1 cellular context compared by ENCODE assay signal in genomic region chr3:64163755-64164148, GRCh38.
TF ChIP-seq lines count a peak whose summit lies in the region.

No MANE protein-coding gene starts in this region.

TF ChIP-seq in HEK293, 187 proteins besides CTCF, POLR2A, EP300 and RAD21 (continued from another document):
- TF ChIP-seq ZNF248 (tag by site-specific recombination; IDR thresholded peaks at IDR 0.05) (no peak), ZNF335 (tag by site-specific recombination; conservative IDR thresholded peaks at IDR 0.05) (0 out of 2 replicates have a peak, but pooled peaks have one; percentile 22), ZNF157 (tag by site-specific recombination; IDR thresholded peaks at IDR 0.05) (no peak), ZXDB (tag by site-specific recombination; IDR thresholded peaks at IDR 0.05) (peak; percentile 54), ZNF324 (tag by site-specific recombination; IDR thresholded peaks at IDR 0.05) (peak; percentile 79), ZNF701 (tag by site-specific recombination; IDR thresholded peaks at IDR 0.05) (no peak), ZSCAN23 (tag by site-specific recombination; IDR thresholded peaks at IDR 0.05) (0 out of 2 replicates have a peak, but pooled peaks have one; percentile 61), ZNF510 (tag by site-specific recombination; IDR thresholded peaks at IDR 0.05; ENCODE audit: insufficient replicate concordance) (no peak)
- TF ChIP-seq, protein P1, sequence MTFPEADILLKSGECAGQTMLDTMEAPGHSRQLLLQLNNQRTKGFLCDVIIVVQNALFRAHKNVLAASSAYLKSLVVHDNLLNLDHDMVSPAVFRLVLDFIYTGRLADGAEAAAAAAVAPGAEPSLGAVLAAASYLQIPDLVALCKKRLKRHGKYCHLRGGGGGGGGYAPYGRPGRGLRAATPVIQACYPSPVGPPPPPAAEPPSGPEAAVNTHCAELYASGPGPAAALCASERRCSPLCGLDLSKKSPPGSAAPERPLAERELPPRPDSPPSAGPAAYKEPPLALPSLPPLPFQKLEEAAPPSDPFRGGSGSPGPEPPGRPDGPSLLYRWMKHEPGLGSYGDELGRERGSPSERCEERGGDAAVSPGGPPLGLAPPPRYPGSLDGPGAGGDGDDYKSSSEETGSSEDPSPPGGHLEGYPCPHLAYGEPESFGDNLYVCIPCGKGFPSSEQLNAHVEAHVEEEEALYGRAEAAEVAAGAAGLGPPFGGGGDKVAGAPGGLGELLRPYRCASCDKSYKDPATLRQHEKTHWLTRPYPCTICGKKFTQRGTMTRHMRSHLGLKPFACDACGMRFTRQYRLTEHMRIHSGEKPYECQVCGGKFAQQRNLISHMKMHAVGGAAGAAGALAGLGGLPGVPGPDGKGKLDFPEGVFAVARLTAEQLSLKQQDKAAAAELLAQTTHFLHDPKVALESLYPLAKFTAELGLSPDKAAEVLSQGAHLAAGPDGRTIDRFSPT (tag by site-specific recombination; IDR thresholded peaks at IDR 0.05), result no peak
- TF ChIP-seq, protein P2, sequence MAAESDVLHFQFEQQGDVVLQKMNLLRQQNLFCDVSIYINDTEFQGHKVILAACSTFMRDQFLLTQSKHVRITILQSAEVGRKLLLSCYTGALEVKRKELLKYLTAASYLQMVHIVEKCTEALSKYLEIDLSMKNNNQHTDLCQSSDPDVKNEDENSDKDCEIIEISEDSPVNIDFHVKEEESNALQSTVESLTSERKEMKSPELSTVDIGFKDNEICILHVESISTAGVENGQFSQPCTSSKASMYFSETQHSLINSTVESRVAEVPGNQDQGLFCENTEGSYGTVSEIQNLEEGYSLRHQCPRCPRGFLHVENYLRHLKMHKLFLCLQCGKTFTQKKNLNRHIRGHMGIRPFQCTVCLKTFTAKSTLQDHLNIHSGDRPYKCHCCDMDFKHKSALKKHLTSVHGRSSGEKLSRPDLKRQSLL (tag by site-specific recombination; IDR thresholded peaks at IDR 0.05), result no peak
- TF ChIP-seq, protein P3, sequence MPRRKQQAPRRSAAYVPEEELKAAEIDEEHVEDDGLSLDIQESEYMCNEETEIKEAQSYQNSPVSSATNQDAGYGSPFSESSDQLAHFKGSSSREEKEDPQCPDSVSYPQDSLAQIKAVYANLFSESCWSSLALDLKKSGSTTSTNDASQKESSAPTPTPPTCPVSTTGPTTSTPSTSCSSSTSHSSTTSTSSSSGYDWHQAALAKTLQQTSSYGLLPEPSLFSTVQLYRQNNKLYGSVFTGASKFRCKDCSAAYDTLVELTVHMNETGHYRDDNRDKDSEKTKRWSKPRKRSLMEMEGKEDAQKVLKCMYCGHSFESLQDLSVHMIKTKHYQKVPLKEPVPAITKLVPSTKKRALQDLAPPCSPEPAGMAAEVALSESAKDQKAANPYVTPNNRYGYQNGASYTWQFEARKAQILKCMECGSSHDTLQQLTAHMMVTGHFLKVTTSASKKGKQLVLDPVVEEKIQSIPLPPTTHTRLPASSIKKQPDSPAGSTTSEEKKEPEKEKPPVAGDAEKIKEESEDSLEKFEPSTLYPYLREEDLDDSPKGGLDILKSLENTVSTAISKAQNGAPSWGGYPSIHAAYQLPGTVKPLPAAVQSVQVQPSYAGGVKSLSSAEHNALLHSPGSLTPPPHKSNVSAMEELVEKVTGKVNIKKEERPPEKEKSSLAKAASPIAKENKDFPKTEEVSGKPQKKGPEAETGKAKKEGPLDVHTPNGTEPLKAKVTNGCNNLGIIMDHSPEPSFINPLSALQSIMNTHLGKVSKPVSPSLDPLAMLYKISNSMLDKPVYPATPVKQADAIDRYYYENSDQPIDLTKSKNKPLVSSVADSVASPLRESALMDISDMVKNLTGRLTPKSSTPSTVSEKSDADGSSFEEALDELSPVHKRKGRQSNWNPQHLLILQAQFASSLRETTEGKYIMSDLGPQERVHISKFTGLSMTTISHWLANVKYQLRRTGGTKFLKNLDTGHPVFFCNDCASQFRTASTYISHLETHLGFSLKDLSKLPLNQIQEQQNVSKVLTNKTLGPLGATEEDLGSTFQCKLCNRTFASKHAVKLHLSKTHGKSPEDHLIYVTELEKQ (tag by site-specific recombination; IDR thresholded peaks at IDR 0.05; ENCODE audit: borderline replicate concordance), result 0 out of 2 replicates have a peak, but pooled peaks have one; percentile 14
